16 cellular contexts compared by ENCODE assay signal in the genomic region with DNA sequence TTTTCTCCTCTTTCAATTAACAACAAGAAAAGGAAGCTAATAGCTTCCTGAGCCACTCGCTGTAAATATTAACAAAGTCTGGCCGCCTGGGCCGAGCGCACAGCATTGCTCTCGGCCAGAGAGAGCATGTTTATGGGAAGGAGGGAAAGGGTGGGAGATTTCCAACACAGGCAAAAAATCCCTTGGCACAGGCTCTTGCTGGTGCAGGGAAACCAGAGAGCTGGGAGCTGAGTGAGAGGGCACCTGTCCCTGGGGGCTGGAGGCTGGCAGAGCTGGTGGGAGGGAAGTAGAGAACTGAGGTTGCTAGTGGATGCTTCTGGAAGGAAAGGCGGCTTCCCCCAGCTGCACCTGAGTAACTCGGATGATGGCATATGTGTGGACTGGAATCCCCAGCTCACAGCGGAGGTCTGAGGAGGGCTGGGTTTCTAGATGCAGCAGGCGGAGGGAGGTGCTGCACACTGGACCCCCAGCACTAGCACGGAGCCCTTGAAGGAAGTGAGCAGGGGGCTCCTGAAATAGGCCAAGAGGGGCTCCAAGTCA. TPM values are rescaled to one million over a fixed set of nuclear protein-coding genes. Genes with fewer than 3 reads are reported as not detected.
DNase-seq lines count a peak whose midpoint lies in the region; ATAC-seq and TF ChIP-seq lines count a peak whose summit lies in the region.
"Had no signal": no experiment of that assay in that cellular context is flagged by ENCODE, and none has a peak within 500 bp of the region (broad histone marks: within the 10 kb centered on the region; RNA-seq: fewer than 3 reads in every experiment).

No MANE protein-coding gene starts in this region.

- no peak overlapping the region for H2AFZ ChIP-seq in neural cell (ENCODE audit: low read depth, low read length)

- H4K20me1 ChIP-seq in neural cell (ENCODE audit: insufficient read depth): no peaks in the 10 kb centered on the region

- H3K27ac ChIP-seq in cingulate gyrus (ENCODE audit: low read depth, low read length) (peak overlapping the region; percentile 95), neural cell (ENCODE audit: low read length) (no peak overlapping the region)
- H3K27ac ChIP-seq: ascending aorta had no signal

- DNase-seq in NCI-H2081 (lab: John Stamatoyannopoulos, UW): peak; percentile 28 to 62
- DNase-seq in NCI-H2081 treated with DMSO at 0.1 percent for 48 hours (lab: John Stamatoyannopoulos, UW): no peak
- DNase-seq in activated CD4-positive, alpha-beta T cell treated with anti-CD3 and anti-CD28 coated beads, Interleukin-2, amount 10 ng/mL, durations not matched to agents 24 days and 14 days: no peak
- DNase-seq in GDM1 (lab: John Stamatoyannopoulos, UW): no peak
- DNase-seq: activated CD4-positive, alpha-beta T cell treated with anti-CD3 and anti-CD28 coated beads, Interleukin-2, amount 50 U/mL, for 4 hours; MM.1S; NCI-H510A treated with DMSO at 0.1 percent for 48 hours; T-helper 9 cell had no signal

- H3K27me3 Mint-ChIP-seq in activated CD4-positive, alpha-beta T cell treated with anti-CD3 and anti-CD28 coated beads, Interleukin-2, amount 10 ng/mL, durations not matched to agents 24 days and 14 days: no peaks in the 10 kb centered on the region
- H3K27me3 Mint-ChIP-seq in stimulated activated memory B cell treated with anti-CD40 and anti-IgM and Interleukin-4, amounts not matched to agents 10 μg/mL and 1 μg/mL and 100 μg/mL, for 72 hours: peaks cover 21% of the 10 kb centered on the region

- H3K9ac ChIP-seq in neural cell (ENCODE audit: low read length): peak overlapping the region; percentile 29

- H3K27ac Mint-ChIP-seq in activated CD4-positive, alpha-beta T cell treated with anti-CD3 and anti-CD28 coated beads, Interleukin-2, amount 10 ng/mL, durations not matched to agents 24 days and 14 days: no peak overlapping the region
- H3K27ac Mint-ChIP-seq in stimulated activated memory B cell treated with anti-CD40 and anti-IgM and Interleukin-4, amounts not matched to agents 10 μg/mL and 1 μg/mL and 100 μg/mL, for 72 hours: no peak overlapping the region

- no peak overlapping the region for H3K4me2 ChIP-seq in neural cell (ENCODE audit: low read length)

- TF ChIP-seq CTCF in neural cell (IDR thresholded peaks at IDR 0.05; ENCODE audit: poor library complexity, severe bottlenecking): no peak

- no peak for TF ChIP-seq RAD21 in neural cell (conservative IDR thresholded peaks at IDR 0.05)

- H3F3A ChIP-seq in neural cell (ENCODE audit: insufficient read depth, low read length, poor library complexity, severe bottlenecking): no peaks in the 10 kb centered on the region

- no peaks in the 10 kb centered on the region for H3K9me3 ChIP-seq in neural cell (ENCODE audit: low read length)
- H3K9me3 ChIP-seq: A549, ascending aorta had no signal

- H3K27me3 ChIP-seq in neural cell (ENCODE audit: insufficient read depth, low read depth, low read length): no peaks in the 10 kb centered on the region
- H3K27me3 ChIP-seq: ascending aorta had no signal

- H3K79me2 ChIP-seq in neural cell (replicated peaks; ENCODE audit: insufficient read depth, low read length): no peaks in the 10 kb centered on the region

- no peaks in the 10 kb centered on the region for H3K36me3 Mint-ChIP-seq in activated CD4-positive, alpha-beta T cell treated with anti-CD3 and anti-CD28 coated beads, Interleukin-2, amount 10 ng/mL, durations not matched to agents 24 days and 14 days (ENCODE audit: low read depth)
- no peaks in the 10 kb centered on the region for H3K36me3 Mint-ChIP-seq in stimulated activated memory B cell treated with anti-CD40 and anti-IgM and Interleukin-4, amounts not matched to agents 10 μg/mL and 1 μg/mL and 100 μg/mL, for 72 hours

- H3K4me3 Mint-ChIP-seq in activated CD4-positive, alpha-beta T cell treated with anti-CD3 and anti-CD28 coated beads, Interleukin-2, amount 10 ng/mL, durations not matched to agents 24 days and 14 days: no peak overlapping the region
- no peak overlapping the region for H3K4me3 Mint-ChIP-seq in stimulated activated memory B cell treated with anti-CD40 and anti-IgM and Interleukin-4, amounts not matched to agents 10 μg/mL and 1 μg/mL and 100 μg/mL, for 72 hours

- intact Hi-C loops in activated CD4-positive, alpha-beta T cell treated with anti-CD3 and anti-CD28 coated beads, Interleukin-2, amount 10 ng/mL, durations not matched to agents 24 days and 14 days (cut with micrococcal nuclease): no loop called here

- no peaks in the 10 kb centered on the region for H3K9me2 ChIP-seq in neural cell (ENCODE audit: insufficient read depth, low read length)

- no peak for TF ChIP-seq EP300 in neural cell (conservative IDR thresholded peaks at IDR 0.05; ENCODE audit: poor library complexity, severe bottlenecking)

- no peaks in the 10 kb centered on the region for H3K9me3 Mint-ChIP-seq in activated CD4-positive, alpha-beta T cell treated with anti-CD3 and anti-CD28 coated beads, Interleukin-2, amount 10 ng/mL, durations not matched to agents 24 days and 14 days
- no peaks in the 10 kb centered on the region for H3K9me3 Mint-ChIP-seq in stimulated activated memory B cell treated with anti-CD40 and anti-IgM and Interleukin-4, amounts not matched to agents 10 μg/mL and 1 μg/mL and 100 μg/mL, for 72 hours

- no peaks in the 10 kb centered on the region for H3K4me1 Mint-ChIP-seq in activated CD4-positive, alpha-beta T cell treated with anti-CD3 and anti-CD28 coated beads, Interleukin-2, amount 10 ng/mL, durations not matched to agents 24 days and 14 days
- H3K4me1 Mint-ChIP-seq in stimulated activated memory B cell treated with anti-CD40 and anti-IgM and Interleukin-4, amounts not matched to agents 10 μg/mL and 1 μg/mL and 100 μg/mL, for 72 hours: no peaks in the 10 kb centered on the region

- H3K36me3 ChIP-seq in neural cell (ENCODE audit: insufficient read depth, low read length): no peaks in the 10 kb centered on the region
- H3K36me3 ChIP-seq: ascending aorta had no signal

- ATAC-seq in GM19397 (IDR thresholded peaks at IDR 0.05; ENCODE audit: unreplicated experiment): no peak
- ATAC-seq in stimulated activated memory B cell treated with anti-CD40 and anti-IgM and Interleukin-4, amounts not matched to agents 10 μg/mL and 1 μg/mL and 100 μg/mL, for 72 hours: no peak

- no peak overlapping the region for H3K4me3 ChIP-seq in neural cell (ENCODE audit: low read length)
- H3K4me3 ChIP-seq: A549, ascending aorta had no signal

TF ChIP-seq in neural cell, 6 proteins besides CTCF, POLR2A, EP300 and RAD21:
- TF ChIP-seq EZH2 (IDR thresholded peaks at IDR 0.05; ENCODE audit: borderline replicate concordance, insufficient read depth, low read length, poor library complexity, severe bottlenecking) (no peak), POLR2AphosphoS5 (IDR thresholded peaks at IDR 0.05) (no peak), TAF1 (IDR thresholded peaks at IDR 0.05; ENCODE audit: low read depth) (no peak), SMC3 (conservative IDR thresholded peaks at IDR 0.05; ENCODE audit: poor library complexity) (no peak), MXI1 (conservative IDR thresholded peaks at IDR 0.05; ENCODE audit: poor library complexity, severe bottlenecking) (no peak)
- TF ChIP-seq, protein P1, sequence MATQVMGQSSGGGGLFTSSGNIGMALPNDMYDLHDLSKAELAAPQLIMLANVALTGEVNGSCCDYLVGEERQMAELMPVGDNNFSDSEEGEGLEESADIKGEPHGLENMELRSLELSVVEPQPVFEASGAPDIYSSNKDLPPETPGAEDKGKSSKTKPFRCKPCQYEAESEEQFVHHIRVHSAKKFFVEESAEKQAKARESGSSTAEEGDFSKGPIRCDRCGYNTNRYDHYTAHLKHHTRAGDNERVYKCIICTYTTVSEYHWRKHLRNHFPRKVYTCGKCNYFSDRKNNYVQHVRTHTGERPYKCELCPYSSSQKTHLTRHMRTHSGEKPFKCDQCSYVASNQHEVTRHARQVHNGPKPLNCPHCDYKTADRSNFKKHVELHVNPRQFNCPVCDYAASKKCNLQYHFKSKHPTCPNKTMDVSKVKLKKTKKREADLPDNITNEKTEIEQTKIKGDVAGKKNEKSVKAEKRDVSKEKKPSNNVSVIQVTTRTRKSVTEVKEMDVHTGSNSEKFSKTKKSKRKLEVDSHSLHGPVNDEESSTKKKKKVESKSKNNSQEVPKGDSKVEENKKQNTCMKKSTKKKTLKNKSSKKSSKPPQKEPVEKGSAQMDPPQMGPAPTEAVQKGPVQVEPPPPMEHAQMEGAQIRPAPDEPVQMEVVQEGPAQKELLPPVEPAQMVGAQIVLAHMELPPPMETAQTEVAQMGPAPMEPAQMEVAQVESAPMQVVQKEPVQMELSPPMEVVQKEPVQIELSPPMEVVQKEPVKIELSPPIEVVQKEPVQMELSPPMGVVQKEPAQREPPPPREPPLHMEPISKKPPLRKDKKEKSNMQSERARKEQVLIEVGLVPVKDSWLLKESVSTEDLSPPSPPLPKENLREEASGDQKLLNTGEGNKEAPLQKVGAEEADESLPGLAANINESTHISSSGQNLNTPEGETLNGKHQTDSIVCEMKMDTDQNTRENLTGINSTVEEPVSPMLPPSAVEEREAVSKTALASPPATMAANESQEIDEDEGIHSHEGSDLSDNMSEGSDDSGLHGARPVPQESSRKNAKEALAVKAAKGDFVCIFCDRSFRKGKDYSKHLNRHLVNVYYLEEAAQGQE (IDR thresholded peaks at IDR 0.05; ENCODE audit: borderline replicate concordance): no peak

RNA-seq across cellular contexts. Expression of a gene that starts 59.6 kb away (rescaled TPM):
- polyA plus RNA-seq in neural cell: 2.6 and 3.5 TPM in 2 replicates
- 11.9 and 12.4 TPM in 2 replicates for polyA minus RNA-seq in neural cell
- total RNA-seq in activated CD4-positive, alpha-beta T cell treated with anti-CD3 and anti-CD28 coated beads, Interleukin-2, amount 10 ng/mL, durations not matched to agents 24 days and 14 days: not detected in 2 replicates
- total RNA-seq: mononuclear cell, pulmonary artery endothelial cell had no signal

Comparison
In these comparisons a context has a peak if more than half of its experiments do, and no peak if none do; other contexts are left out.
1. DNase-seq: peak in NCI-H2081 (2 of 2); none in NCI-H2081 treated with DMSO at 0.1 percent for 48 hours (single experiment), activated CD4-positive, alpha-beta T cell treated with anti-CD3 and anti-CD28 coated beads, Interleukin-2, amount 10 ng/mL, durations not matched to agents 24 days and 14 days (single experiment) and GDM1 (single experiment).